In the genomic region with DNA sequence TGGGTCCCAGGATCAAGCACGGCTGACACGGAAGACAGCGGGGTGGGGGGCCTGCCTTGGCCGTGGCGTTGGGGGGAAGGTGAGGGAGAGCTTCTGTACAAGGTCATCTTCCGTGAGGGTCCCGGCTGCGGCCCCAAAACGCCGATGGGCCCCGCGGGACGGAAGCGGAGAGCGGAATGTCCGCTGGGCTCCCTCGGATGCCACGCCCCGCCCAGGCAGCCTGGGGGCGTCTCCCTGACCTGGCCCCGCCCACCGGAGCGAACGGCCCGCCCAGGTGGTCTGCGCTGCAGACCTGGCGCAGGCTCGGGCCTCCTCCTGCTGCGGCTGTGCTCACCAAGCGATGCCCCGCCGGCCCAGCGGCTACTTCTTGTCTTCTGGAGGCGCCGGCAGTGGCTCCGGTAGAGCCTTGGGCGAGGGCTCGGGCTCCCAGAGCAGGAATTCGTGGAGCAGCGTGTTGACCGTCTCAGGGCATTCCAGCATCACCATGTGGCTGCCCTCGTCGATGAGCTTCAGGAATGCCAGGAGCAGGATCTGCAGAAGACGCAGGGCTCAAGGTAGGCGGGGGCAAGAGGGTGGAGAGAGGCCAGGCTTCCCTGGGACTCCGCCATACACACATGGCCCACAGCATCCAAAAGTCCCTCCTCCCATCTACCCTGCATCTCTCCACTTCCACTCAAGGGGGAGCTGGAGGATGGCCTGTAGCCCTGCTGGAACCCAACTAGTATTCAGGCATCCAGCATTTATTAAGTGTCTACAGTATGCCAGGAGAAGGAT, we compare ENCODE assay signal across 1 cellular context.
TF ChIP-seq lines count a peak whose summit lies in the region.

No MANE protein-coding gene starts in this region.

TF ChIP-seq in K562, 482 proteins besides CTCF, POLR2A, EP300 and RAD21 (continues in another document):
- TF ChIP-seq SMARCA5 (IDR thresholded peaks at IDR 0.05) (peak; percentile 92; the same call in 1 of the 2 replicates), BRF1 (IDR thresholded peaks at IDR 0.05; ENCODE audit: borderline replicate concordance, extremely low read depth, insufficient read length) (no peak), SPI1 (IDR thresholded peaks at IDR 0.05; ENCODE audit: borderline replicate concordance, low read depth, low read length) (0 out of 2 replicates have a peak, but pooled peaks have one; percentile 20), RNF2 (IDR thresholded peaks at IDR 0.05) (no peak), ZFP1 (CRISPR knock-in tag; IDR thresholded peaks at IDR 0.05) (no peak), HCFC1 (IDR thresholded peaks at IDR 0.05; ENCODE audit: low read depth, low read length) (peak; percentile 37; the same call in 1 of the 2 replicates), ZC3H11A (IDR thresholded peaks at IDR 0.05; ENCODE audit: low read depth, low read length) (no peak), TEAD2 (tag; IDR thresholded peaks at IDR 0.05) (no peak), MYC (IDR thresholded peaks at IDR 0.05; ENCODE audit: low read depth, low read length) (peak; percentile 94), MYC (CRISPR knock-in tag; IDR thresholded peaks at IDR 0.05; ENCODE audit: borderline replicate concordance, low read depth) (no peak; the same call in 1 of the 2 replicates), PRMT5 (CRISPR knock-in tag; IDR thresholded peaks at IDR 0.05) (no peak), HDGF (IDR thresholded peaks at IDR 0.05) (peak; percentile 71; the same call in 1 of the 2 replicates), ZNF239 (CRISPR knock-in tag; IDR thresholded peaks at IDR 0.05) (no peak), JUND (IDR thresholded peaks at IDR 0.05; ENCODE audit: borderline replicate concordance, low read depth, low read length) (peak; percentile 61), JUND (tag; IDR thresholded peaks at IDR 0.05; ENCODE audit: borderline replicate concordance, low read depth, low read length) (no peak; the same call in 2 of the 3 replicates), PHB2 (IDR thresholded peaks at IDR 0.05; ENCODE audit: low read depth) (0 out of 2 replicates have a peak, but pooled peaks have one; percentile 7), CREB1 (IDR thresholded peaks at IDR 0.05) (no peak), CREB1 (CRISPR knock-in tag; IDR thresholded peaks at IDR 0.05) (peak; percentile 50; the same call in 1 of the 2 replicates), TARDBP (IDR thresholded peaks at IDR 0.05) (peak; percentile 60; the same call in 1 of the 2 replicates), MAFK (IDR thresholded peaks at IDR 0.05; ENCODE audit: low read length) (0 out of 2 replicates have a peak, but pooled peaks have one; percentile 18), CTBP1 (IDR thresholded peaks at IDR 0.05; ENCODE audit: borderline replicate concordance) (peak; percentile 82; the same call in 1 of the 2 replicates), HDAC1 (IDR thresholded peaks at IDR 0.05) (peak in 1 of 2 experiments; percentile 68; a peak in 1 of 4 replicates), ZKSCAN8 (CRISPR knock-in tag; IDR thresholded peaks at IDR 0.05) (peak; percentile 100), KDM1A (IDR thresholded peaks at IDR 0.05) (peak in 1 of 2 experiments; percentile 33; a peak in 1 of 4 replicates), NFIC (IDR thresholded peaks at IDR 0.05) (0 out of 2 replicates have a peak, but pooled peaks have one; percentile 11), JUN (IDR thresholded peaks at IDR 0.05; ENCODE audit: borderline replicate concordance, low read depth, low read length) (peak; percentile 23; the same call in 1 of the 2 replicates), JUN (CRISPR knock-in tag; IDR thresholded peaks at IDR 0.05; ENCODE audit: borderline replicate concordance) (no peak), ZNF232 (CRISPR knock-in tag; IDR thresholded peaks at IDR 0.05) (no peak), GATAD2A (IDR thresholded peaks at IDR 0.05) (0 out of 2 replicates have a peak, but pooled peaks have one; percentile 72), GABPA (tag; conservative IDR thresholded peaks at IDR 0.05; ENCODE audit: low read depth) (0 out of 2 replicates have a peak, but pooled peaks have one; percentile 31), MTA1 (IDR thresholded peaks at IDR 0.05; ENCODE audit: borderline replicate concordance) (0 out of 2 replicates have a peak, but pooled peaks have one; percentile 14), TEAD1 (CRISPR knock-in tag; IDR thresholded peaks at IDR 0.05) (peak in 1 of 2 experiments; percentile 87; a peak in 2 of 4 replicates), CBX3 (IDR thresholded peaks at IDR 0.05; ENCODE audit: borderline replicate concordance in 1 of 2, low read length in 2 of 2) (peak in 1 of 2 experiments; percentile 51; a peak in 2 of 3 replicates), KDM5B (IDR thresholded peaks at IDR 0.05; ENCODE audit: insufficient replicate concordance, low read depth, low read length) (peak; percentile 56), ZFP36 (IDR thresholded peaks at IDR 0.05; ENCODE audit: low read depth, low read length, partially characterized antibody) (peak; percentile 90), YY1 (IDR thresholded peaks at IDR 0.05; ENCODE audit: borderline replicate concordance in 1 of 3, control insufficient read depth in 1 of 3, extremely low read depth in 1 of 3, insufficient read depth in 3 of 3, insufficient read length in 1 of 3, insufficient replicate concordance in 2 of 3, low read depth in 1 of 3, low read length in 2 of 3) (peak in 2 of 3 experiments; percentile 66 to 84), ATF7 (IDR thresholded peaks at IDR 0.05) (peak; percentile 57; the same call in 1 of the 2 replicates)
- TF ChIP-seq, protein P1, sequence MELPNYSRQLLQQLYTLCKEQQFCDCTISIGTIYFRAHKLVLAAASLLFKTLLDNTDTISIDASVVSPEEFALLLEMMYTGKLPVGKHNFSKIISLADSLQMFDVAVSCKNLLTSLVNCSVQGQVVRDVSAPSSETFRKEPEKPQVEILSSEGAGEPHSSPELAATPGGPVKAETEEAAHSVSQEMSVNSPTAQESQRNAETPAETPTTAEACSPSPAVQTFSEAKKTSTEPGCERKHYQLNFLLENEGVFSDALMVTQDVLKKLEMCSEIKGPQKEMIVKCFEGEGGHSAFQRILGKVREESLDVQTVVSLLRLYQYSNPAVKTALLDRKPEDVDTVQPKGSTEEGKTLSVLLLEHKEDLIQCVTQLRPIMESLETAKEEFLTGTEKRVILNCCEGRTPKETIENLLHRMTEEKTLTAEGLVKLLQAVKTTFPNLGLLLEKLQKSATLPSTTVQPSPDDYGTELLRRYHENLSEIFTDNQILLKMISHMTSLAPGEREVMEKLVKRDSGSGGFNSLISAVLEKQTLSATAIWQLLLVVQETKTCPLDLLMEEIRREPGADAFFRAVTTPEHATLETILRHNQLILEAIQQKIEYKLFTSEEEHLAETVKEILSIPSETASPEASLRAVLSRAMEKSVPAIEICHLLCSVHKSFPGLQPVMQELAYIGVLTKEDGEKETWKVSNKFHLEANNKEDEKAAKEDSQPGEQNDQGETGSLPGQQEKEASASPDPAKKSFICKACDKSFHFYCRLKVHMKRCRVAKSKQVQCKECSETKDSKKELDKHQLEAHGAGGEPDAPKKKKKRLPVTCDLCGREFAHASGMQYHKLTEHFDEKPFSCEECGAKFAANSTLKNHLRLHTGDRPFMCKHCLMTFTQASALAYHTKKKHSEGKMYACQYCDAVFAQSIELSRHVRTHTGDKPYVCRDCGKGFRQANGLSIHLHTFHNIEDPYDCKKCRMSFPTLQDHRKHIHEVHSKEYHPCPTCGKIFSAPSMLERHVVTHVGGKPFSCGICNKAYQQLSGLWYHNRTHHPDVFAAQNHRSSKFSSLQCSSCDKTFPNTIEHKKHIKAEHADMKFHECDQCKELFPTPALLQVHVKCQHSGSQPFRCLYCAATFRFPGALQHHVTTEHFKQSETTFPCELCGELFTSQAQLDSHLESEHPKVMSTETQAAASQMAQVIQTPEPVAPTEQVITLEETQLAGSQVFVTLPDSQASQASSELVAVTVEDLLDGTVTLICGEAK (IDR thresholded peaks at IDR 0.05), result 0 out of 2 replicates have a peak, but pooled peaks have one; percentile 38
- TF ChIP-seq, protein P1 (CRISPR knock-in tag; IDR thresholded peaks at IDR 0.05), result no peak
- TF ChIP-seq, protein P2, sequence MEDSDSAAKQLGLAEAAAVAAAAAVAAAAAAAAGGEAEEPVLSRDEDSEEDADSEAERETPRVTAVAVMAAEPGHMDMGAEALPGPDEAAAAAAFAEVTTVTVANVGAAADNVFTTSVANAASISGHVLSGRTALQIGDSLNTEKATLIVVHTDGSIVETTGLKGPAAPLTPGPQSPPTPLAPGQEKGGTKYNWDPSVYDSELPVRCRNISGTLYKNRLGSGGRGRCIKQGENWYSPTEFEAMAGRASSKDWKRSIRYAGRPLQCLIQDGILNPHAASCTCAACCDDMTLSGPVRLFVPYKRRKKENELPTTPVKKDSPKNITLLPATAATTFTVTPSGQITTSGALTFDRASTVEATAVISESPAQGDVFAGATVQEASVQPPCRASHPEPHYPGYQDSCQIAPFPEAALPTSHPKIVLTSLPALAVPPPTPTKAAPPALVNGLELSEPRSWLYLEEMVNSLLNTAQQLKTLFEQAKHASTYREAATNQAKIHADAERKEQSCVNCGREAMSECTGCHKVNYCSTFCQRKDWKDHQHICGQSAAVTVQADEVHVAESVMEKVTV (CRISPR knock-in tag; IDR thresholded peaks at IDR 0.05), result peak; percentile 64
- TF ChIP-seq, protein P3, sequence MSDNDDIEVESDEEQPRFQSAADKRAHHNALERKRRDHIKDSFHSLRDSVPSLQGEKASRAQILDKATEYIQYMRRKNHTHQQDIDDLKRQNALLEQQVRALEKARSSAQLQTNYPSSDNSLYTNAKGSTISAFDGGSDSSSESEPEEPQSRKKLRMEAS (CRISPR knock-in tag; IDR thresholded peaks at IDR 0.05), result peak; percentile 86
- TF ChIP-seq, protein P4, sequence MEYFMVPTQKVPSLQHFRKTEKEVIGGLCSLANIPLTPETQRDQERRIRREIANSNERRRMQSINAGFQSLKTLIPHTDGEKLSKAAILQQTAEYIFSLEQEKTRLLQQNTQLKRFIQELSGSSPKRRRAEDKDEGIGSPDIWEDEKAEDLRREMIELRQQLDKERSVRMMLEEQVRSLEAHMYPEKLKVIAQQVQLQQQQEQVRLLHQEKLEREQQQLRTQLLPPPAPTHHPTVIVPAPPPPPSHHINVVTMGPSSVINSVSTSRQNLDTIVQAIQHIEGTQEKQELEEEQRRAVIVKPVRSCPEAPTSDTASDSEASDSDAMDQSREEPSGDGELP (CRISPR knock-in tag; IDR thresholded peaks at IDR 0.05; ENCODE audit: borderline replicate concordance), result peak; percentile 73
- TF ChIP-seq, protein P5, sequence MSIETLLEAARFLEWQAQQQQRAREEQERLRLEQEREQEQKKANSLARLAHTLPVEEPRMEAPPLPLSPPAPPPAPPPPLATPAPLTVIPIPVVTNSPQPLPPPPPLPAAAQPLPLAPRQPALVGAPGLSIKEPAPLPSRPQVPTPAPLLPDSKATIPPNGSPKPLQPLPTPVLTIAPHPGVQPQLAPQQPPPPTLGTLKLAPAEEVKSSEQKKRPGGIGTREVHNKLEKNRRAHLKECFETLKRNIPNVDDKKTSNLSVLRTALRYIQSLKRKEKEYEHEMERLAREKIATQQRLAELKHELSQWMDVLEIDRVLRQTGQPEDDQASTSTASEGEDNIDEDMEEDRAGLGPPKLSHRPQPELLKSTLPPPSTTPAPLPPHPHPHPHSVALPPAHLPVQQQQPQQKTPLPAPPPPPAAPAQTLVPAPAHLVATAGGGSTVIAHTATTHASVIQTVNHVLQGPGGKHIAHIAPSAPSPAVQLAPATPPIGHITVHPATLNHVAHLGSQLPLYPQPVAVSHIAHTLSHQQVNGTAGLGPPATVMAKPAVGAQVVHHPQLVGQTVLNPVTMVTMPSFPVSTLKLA (conservative IDR thresholded peaks at IDR 0.05), result peak; percentile 53 to 68; a peak in 3 of 4 replicates
